2 cellular contexts compared by ENCODE assay signal in genomic region chr12:121787063-121787774, GRCh38.
TF ChIP-seq lines count a peak whose summit lies in the region.

No MANE protein-coding gene starts in this region.

TF ChIP-seq in GM12878, 131 proteins besides CTCF, POLR2A, EP300 and RAD21:
- 0 out of 4 replicates have a peak, but pooled peaks of 1 of the 2 experiments have one; percentile 11 for TF ChIP-seq IKZF2 (IDR thresholded peaks at IDR 0.05)
- peak; percentile 18; the same call in 1 of the 2 replicates for TF ChIP-seq PAX5 (IDR thresholded peaks at IDR 0.05; ENCODE audit: borderline replicate concordance, low read depth, low read length)
- no peak for TF ChIP-seq BCLAF1 (IDR thresholded peaks at IDR 0.05)
- TF ChIP-seq NR2F1 (conservative IDR thresholded peaks at IDR 0.05): 0 out of 2 replicates have a peak, but pooled peaks have one; percentile 21

TF ChIP-seq in SK-N-SH treated with all-trans-retinoic acid at 6 μM for 48 hours, 23 proteins besides CTCF, POLR2A, EP300 and RAD21:
- no peak for TF ChIP-seq ZFP3 (CRISPR knock-in tag; IDR thresholded peaks at IDR 0.05)
- TF ChIP-seq CSDC2 (CRISPR knock-in tag; IDR thresholded peaks at IDR 0.05): no peak
- no peak for TF ChIP-seq ZNF565 (CRISPR knock-in tag; conservative IDR thresholded peaks at IDR 0.05; ENCODE audit: low read depth)
- no peak for TF ChIP-seq ARNTL (CRISPR knock-in tag; IDR thresholded peaks at IDR 0.05; ENCODE audit: borderline replicate concordance, low read depth)
- TF ChIP-seq GLIS3 (CRISPR knock-in tag; IDR thresholded peaks at IDR 0.05): no peak
- TF ChIP-seq POU6F1 (CRISPR knock-in tag; IDR thresholded peaks at IDR 0.05; ENCODE audit: borderline replicate concordance, low read depth): no peak
- TF ChIP-seq BACH2 (CRISPR knock-in tag; IDR thresholded peaks at IDR 0.05; ENCODE audit: borderline replicate concordance): no peak
- no peak for TF ChIP-seq TSHZ2 (CRISPR knock-in tag; IDR thresholded peaks at IDR 0.05)
- no peak for TF ChIP-seq ESRRG (CRISPR knock-in tag; IDR thresholded peaks at IDR 0.05)
- TF ChIP-seq ZNF70 (CRISPR knock-in tag; IDR thresholded peaks at IDR 0.05): no peak
- no peak for TF ChIP-seq TCF4 (CRISPR knock-in tag; IDR thresholded peaks at IDR 0.05; ENCODE audit: borderline replicate concordance)
